ENCODE assay signal across 22 cellular contexts in the genomic region with DNA sequence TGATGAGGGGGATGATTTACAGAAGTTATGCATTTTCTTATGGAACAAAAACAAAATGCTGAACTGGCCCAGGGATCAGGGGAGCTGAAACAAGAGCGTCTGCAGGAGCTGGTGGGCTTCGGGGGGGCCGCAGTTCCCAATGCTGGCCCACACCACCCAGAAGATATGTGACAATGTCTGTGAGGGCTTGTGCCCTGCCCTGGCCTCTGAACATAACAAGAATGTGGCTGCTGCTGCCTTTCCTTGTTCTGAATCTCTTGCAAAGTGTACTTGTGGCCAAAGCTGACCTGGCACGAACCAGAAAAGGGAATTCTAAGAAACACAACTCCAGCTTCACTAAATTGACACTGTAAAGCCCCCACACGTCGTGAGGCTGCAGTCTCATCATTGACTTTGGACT.
"Had no signal": no experiment of that assay in that cellular context is flagged by ENCODE, and none has a peak within 500 bp of the region (broad histone marks: within the 10 kb centered on the region; RNA-seq: fewer than 3 reads in every experiment).

No MANE protein-coding gene starts in this region.

- H3K36me3 ChIP-seq: colonic mucosa, gastrocnemius medialis, heart right ventricle, left lung, lower lobe of right lung had no signal

- H3K9me3 ChIP-seq: colonic mucosa, gastrocnemius medialis, heart right ventricle, left lung, lower lobe of right lung had no signal

- ATAC-seq: effector memory CD8-positive, alpha-beta T cell; esophagus mucosa; gastrocnemius medialis; heart right ventricle; left cardiac atrium; left lung; left ventricle myocardium superior; lower lobe of right lung had no signal

- H3K4me3 ChIP-seq: colonic mucosa, gastrocnemius medialis, heart right ventricle, left lung, lower lobe of right lung had no signal

- H3K9me3 Mint-ChIP-seq: dendritic cell treated with granulocyte-macrophage colony-stimulating factor and Interleukin-4, amounts not matched to agents 40 ng/mL and 50 ng/mL, for 4 days; effector memory CD8-positive, alpha-beta T cell; endodermal cell had no signal

- H3K27me3 ChIP-seq: colonic mucosa, gastrocnemius medialis, heart right ventricle, left lung had no signal

- H3K4me3 Mint-ChIP-seq: dendritic cell treated with granulocyte-macrophage colony-stimulating factor and Interleukin-4, amounts not matched to agents 40 ng/mL and 50 ng/mL, for 4 days; effector memory CD8-positive, alpha-beta T cell; endodermal cell had no signal

- H3K4me1 ChIP-seq: colonic mucosa, gastrocnemius medialis, heart right ventricle, left lung, lower lobe of right lung had no signal

- DNase-seq: colonic mucosa; cortex of kidney; effector CD8-positive, alpha-beta T cell; effector memory CD8-positive, alpha-beta T cell; endodermal cell; erythroblast; foreskin fibroblast; foreskin melanocyte; gastrocnemius medialis; glutamatergic neuron; head of caudate nucleus; heart right ventricle; hippocampal formation; left cardiac atrium; left lung; left ventricle myocardium superior; lower lobe of right lung; mesenchymal stem cell; midbrain had no signal

- H3K27ac Mint-ChIP-seq: dendritic cell treated with granulocyte-macrophage colony-stimulating factor and Interleukin-4, amounts not matched to agents 40 ng/mL and 50 ng/mL, for 4 days; effector memory CD8-positive, alpha-beta T cell; endodermal cell had no signal

- H3K27ac ChIP-seq: colonic mucosa, epithelial cell of prostate, gastrocnemius medialis, heart right ventricle, left lung, lower lobe of right lung had no signal
